In the genomic region with DNA sequence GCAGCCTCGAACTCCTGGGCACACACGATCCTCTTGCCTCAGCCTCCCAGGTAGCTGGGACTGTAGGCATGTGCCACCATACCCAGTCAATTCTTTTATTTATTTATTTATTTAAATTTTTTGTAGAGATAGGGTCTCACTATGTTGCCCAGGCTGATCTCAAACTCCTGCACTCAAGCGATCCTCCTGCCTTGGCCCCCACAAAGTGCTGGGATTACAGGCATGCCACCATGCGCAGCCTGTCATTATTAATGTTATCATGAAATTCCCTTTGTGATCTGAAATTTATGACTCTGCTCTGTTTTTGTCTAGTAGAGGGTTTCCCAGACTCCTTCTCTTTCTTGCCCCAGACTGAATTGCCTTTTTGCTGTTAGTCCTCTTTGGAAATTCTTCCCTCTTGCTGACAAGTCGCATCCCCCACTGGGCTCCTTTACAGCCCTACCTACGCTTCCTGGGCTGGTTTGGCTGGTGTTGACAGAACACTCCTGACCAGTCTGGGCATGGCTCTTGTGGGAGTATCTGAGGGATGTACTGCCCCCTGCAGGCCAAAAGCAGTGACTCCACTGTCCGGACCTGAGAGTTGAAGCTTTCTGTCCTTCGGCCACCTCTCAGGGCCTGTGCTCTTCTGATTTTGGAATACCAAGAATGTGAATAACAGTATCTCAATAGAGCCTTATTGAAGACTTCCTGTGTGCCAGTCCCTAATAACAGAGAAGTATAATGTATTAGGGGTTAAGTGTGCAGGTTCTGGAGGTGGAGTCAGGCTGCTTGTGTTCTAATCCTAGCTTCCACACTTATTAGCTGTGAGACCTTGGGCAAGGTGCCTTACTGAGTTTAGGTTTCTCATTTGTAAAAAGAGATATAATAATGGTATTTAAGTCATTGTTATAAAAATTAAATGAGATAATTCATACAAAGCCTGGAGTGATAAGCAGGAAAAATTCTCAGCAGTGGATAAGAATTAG, we compare ENCODE assay signal across 8 cellular contexts. TPM values are rescaled to one million over a fixed set of nuclear protein-coding genes. Genes with fewer than 3 reads are reported as not detected.
DNase-seq lines count a peak whose midpoint lies in the region; ATAC-seq and TF ChIP-seq lines count a peak whose summit lies in the region.

No MANE protein-coding gene starts in this region.

- no peak overlapping the region for H3K4me2 ChIP-seq in neural progenitor cell

- H3K79me2 ChIP-seq in neural progenitor cell (ENCODE audit: low read depth): no peaks in the 10 kb centered on the region

- peaks cover 2% of the 10 kb centered on the region for H3K36me3 Mint-ChIP-seq in neural progenitor cell

- no peak overlapping the region for H3K27ac Mint-ChIP-seq in neural progenitor cell

- no peak overlapping the region for H3K9ac ChIP-seq in neural progenitor cell

- peaks cover 3% of the 10 kb centered on the region for H3K27me3 Mint-ChIP-seq in neural progenitor cell (ENCODE audit: insufficient read depth, low read depth)

- DNase-seq in NCI-H1417 (lab: John Stamatoyannopoulos, UW): peak; percentile 18 to 67 (median 57)
- DNase-seq in NCI-H1417 treated with DMSO at 0.1 percent for 48 hours (lab: John Stamatoyannopoulos, UW): no peak
- peak; percentile 55 for DNase-seq in NCI-H748 treated with DMSO at 0.1 percent for 48 hours (lab: John Stamatoyannopoulos, UW)
- peak; percentile 19 for DNase-seq in activated CD8-positive, alpha-beta memory T cell treated with anti-CD3 and anti-CD28 coated beads, Interleukin-2, amount 50 U/mL, for 24 hours (ENCODE audit: extremely low read depth)
- DNase-seq in esophagus muscularis mucosa (ENCODE audit: extremely low spot score): no peak
- DNase-seq in neural progenitor cell (ENCODE audit: low spot score): peak; percentile 90
- DNase-seq in stomach: peak; percentile 79

- 88% methylated on average over 8 of the region's 8 CpGs for WGBS in esophagus muscularis mucosa
- WGBS in stomach, 5 donors: 73 to 85% (median 80%) methylated on average over 8 of the region's 8 CpGs

- TF ChIP-seq CTCF in esophagus muscularis mucosa (IDR thresholded peaks at IDR 0.05) (peak; percentile 51 to 71 (median 56)), neural progenitor cell (IDR thresholded peaks at IDR 0.05) (peak; percentile 94), stomach (IDR thresholded peaks at IDR 0.05) (peak in 5 of 7 experiments; percentile 42 to 73 (median 64))

- H3K36me3 ChIP-seq in esophagus muscularis mucosa: peaks cover 0 to 6% (median 0%) of the 10 kb centered on the region in 4 donors
- H3K36me3 ChIP-seq in neural progenitor cell: no peaks in the 10 kb centered on the region
- H3K36me3 ChIP-seq in stomach: no peaks in the 10 kb centered on the region

- H3K27me3 ChIP-seq in esophagus muscularis mucosa (no peaks in the 10 kb centered on the region), neural progenitor cell (no peaks in the 10 kb centered on the region), stomach (no peaks in the 10 kb centered on the region)

- H3K4me3 ChIP-seq in esophagus muscularis mucosa: no peak overlapping the region
- H3K4me3 ChIP-seq in neural progenitor cell: no peak overlapping the region
- no peak overlapping the region for H3K4me3 ChIP-seq in stomach

- H3K27ac ChIP-seq in esophagus muscularis mucosa (replicated peaks in 1 of 4) (no peak overlapping the region), neural progenitor cell (no peak overlapping the region), stomach (no peak overlapping the region)

- H3K9me3 Mint-ChIP-seq in neural progenitor cell: no peaks in the 10 kb centered on the region

- H3F3A ChIP-seq in neural progenitor cell (ENCODE audit: low read depth): no peaks in the 10 kb centered on the region

- H3K4me3 Mint-ChIP-seq in neural progenitor cell: no peak overlapping the region

- ATAC-seq in HG03060 (IDR thresholded peaks at IDR 0.05; ENCODE audit: low read depth, unreplicated experiment): peak; percentile 57

- intact Hi-C loops in esophagus muscularis mucosa (cut with DNase I) (no loop called here), stomach (cut with DNase I; ENCODE audit: low total_unique reads) (no loop called here)

- peaks cover 11% of the 10 kb centered on the region for H4K20me1 ChIP-seq in neural progenitor cell (ENCODE audit: low read depth)

- no peak for TF ChIP-seq EP300 in esophagus muscularis mucosa (IDR thresholded peaks at IDR 0.05)
- no peak for TF ChIP-seq EP300 in stomach (IDR thresholded peaks at IDR 0.05)

- H3K4me1 Mint-ChIP-seq in neural progenitor cell: peaks cover 3% of the 10 kb centered on the region

- no peak overlapping the region for H2AFZ ChIP-seq in neural progenitor cell (replicated peaks)

- TF ChIP-seq POLR2A in esophagus muscularis mucosa (IDR thresholded peaks at IDR 0.05; ENCODE audit: low read depth) (no peak), stomach (IDR thresholded peaks at IDR 0.05) (no peak)

- no peaks in the 10 kb centered on the region for H3K9me3 ChIP-seq in esophagus muscularis mucosa
- H3K9me3 ChIP-seq in neural progenitor cell (ENCODE audit: low read depth): no peaks in the 10 kb centered on the region
- H3K9me3 ChIP-seq in stomach: no peaks in the 10 kb centered on the region

- H3K4me1 ChIP-seq in esophagus muscularis mucosa (no peaks in the 10 kb centered on the region), neural progenitor cell (no peaks in the 10 kb centered on the region), stomach (peaks cover 3 to 8% (median 5%) of the 10 kb centered on the region in 4 donors)

RNA-seq across cellular contexts. Expression of a gene that starts 28.2 kb away (rescaled TPM):
- 1 to 10 TPM; 4.8 to 8.6 (median 7.1) TPM for total RNA-seq in esophagus muscularis mucosa
- 8.8 and 11.6 TPM in 2 replicates for total RNA-seq in neural progenitor cell (ENCODE audit: low replicate concordance)
- 1 to 10 TPM; 2.2 to 8.8 (median 2.6) TPM for total RNA-seq in stomach
- 1 to 10 TPM; 1.8 to 3.1 (median 2.3) TPM for polyA plus RNA-seq in stomach

RNA-seq across cellular contexts. Expression of a gene that starts 28.6 kb away (rescaled TPM):
- total RNA-seq in esophagus muscularis mucosa: 100 to 1,000 TPM; 238 to 334 (median 288) TPM
- total RNA-seq in neural progenitor cell (ENCODE audit: low replicate concordance): 125 and 139 TPM in 2 replicates
- total RNA-seq in stomach: 100 to 1,000 TPM in 4 of 5 donors, 10 to 100 TPM in 1; 95.7 to 322 (median 220) TPM
- 100 to 1,000 TPM; 103 to 179 (median 169) TPM for polyA plus RNA-seq in stomach

Comparison
In these comparisons a context has a peak if more than half of its experiments do, and no peak if none do; other contexts are left out.
1. DNase-seq: peak in NCI-H1417 (3 of 3), NCI-H748 treated with DMSO at 0.1 percent for 48 hours (single experiment), activated CD8-positive, alpha-beta memory T cell treated with anti-CD3 and anti-CD28 coated beads, Interleukin-2, amount 50 U/mL, for 24 hours (single experiment), neural progenitor cell (single experiment) and stomach (single experiment); none in NCI-H1417 treated with DMSO at 0.1 percent for 48 hours (single experiment) and esophagus muscularis mucosa (single experiment).
2. Peak in every context shown above with its lines, with median percentiles within 50 percentile points of each other: CTCF ChIP-seq.